ENCODE assay signal across 15 cellular contexts in genomic region chr7:151680810-151681209, GRCh38.
DNase-seq lines count a peak whose midpoint lies in the region; ATAC-seq, FAIRE-seq and TF ChIP-seq lines count a peak whose summit lies in the region.
"Had no signal": no experiment of that assay in that cellular context is flagged by ENCODE, and none has a peak within 500 bp of the region (broad histone marks: within the 10 kb centered on the region; RNA-seq: fewer than 3 reads in every experiment).

No MANE protein-coding gene starts in this region.

- in situ Hi-C loops in GM13976 (cut with MboI; ENCODE audit: low sequenced_read_pairs, unreplicated experiment), result no loop called here

- no peaks in the 10 kb centered on the region for H3K79me2 ChIP-seq in keratinocyte (ENCODE audit: control insufficient read depth, insufficient read depth, low read length)

- H3K27ac Mint-ChIP-seq in T-helper 2 cell treated with Interferon-gamma antibody and Interleukin-4, amounts not matched to agents 5 μg/mL and 100 μg/mL, for 36 hours, result no peak overlapping the region
- H3K27ac Mint-ChIP-seq: activated CD8-positive, alpha-beta T cell treated with anti-CD3 and anti-CD28 coated beads for 36 hours; T-helper 1 cell treated with Interleukin-12 subunit alpha and Interleukin-12 subunit beta and Interleukin-4 antibody, amounts not matched to agents 30 μg/mL and 1 μg/mL, for 36 hours had no signal

- H3K9me3 Mint-ChIP-seq in T-helper 2 cell treated with Interferon-gamma antibody and Interleukin-4, amounts not matched to agents 5 μg/mL and 100 μg/mL, for 36 hours, result no peaks in the 10 kb centered on the region
- H3K9me3 Mint-ChIP-seq: activated CD8-positive, alpha-beta T cell treated with anti-CD3 and anti-CD28 coated beads for 36 hours; CD4-positive, CD25-positive, alpha-beta regulatory T cell; T-helper 1 cell treated with Interleukin-12 subunit alpha and Interleukin-12 subunit beta and Interleukin-4 antibody, amounts not matched to agents 30 μg/mL and 1 μg/mL, for 36 hours had no signal

- DNase-seq in GM13976 (ENCODE audit: low spot score) (peak; percentile 11), cardiac fibroblast (ENCODE audit: low read depth in 2 of 2) (peak; percentile 71 to 85), keratinocyte (ENCODE audit: low read depth, low spot score) (no peak), substantia nigra (lab: John Stamatoyannopoulos, UW) (no peak), NCI-H446 (lab: John Stamatoyannopoulos, UW) (no peak)
- DNase-seq in T-helper 2 cell treated with Interferon-gamma antibody and Interleukin-4, amounts not matched to agents 5 μg/mL and 100 μg/mL, for 36 hours (ENCODE audit: low spot score), result no peak
- DNase-seq: activated CD8-positive, alpha-beta T cell treated with anti-CD3 and anti-CD28 coated beads for 36 hours; activated naive CD4-positive, alpha-beta T cell treated with Interleukin-2 at 50 U/mL for 16 hours; CD4-positive, CD25-positive, alpha-beta regulatory T cell; effector memory CD4-positive, alpha-beta T cell; NCI-H187; small intestine had no signal

- H3K9ac ChIP-seq in keratinocyte (ENCODE audit: control insufficient read depth, extremely low read depth, insufficient read depth, low read length), result no peak overlapping the region

- H3K9me1 ChIP-seq in keratinocyte (ENCODE audit: control insufficient read depth, extremely low read depth, insufficient read depth, low read length), result no peaks in the 10 kb centered on the region

- no peaks in the 10 kb centered on the region for H3K36me3 ChIP-seq in keratinocyte (ENCODE audit: control insufficient read depth in 2 of 2, extremely low read depth in 1 of 2, insufficient read depth in 2 of 2, low read length in 2 of 2)

- H3K4me3 ChIP-seq in cardiac fibroblast (replicated peaks in 1 of 2; ENCODE audit: low read depth in 2 of 2, low read length in 2 of 2) (no peak overlapping the region), keratinocyte (ENCODE audit: control insufficient read depth in 2 of 3, extremely low read depth in 1 of 3, insufficient read depth in 2 of 3, low read depth in 1 of 3, low read length in 3 of 3) (no peak overlapping the region)

- no peak for ATAC-seq in GM19397 (IDR thresholded peaks at IDR 0.05; ENCODE audit: unreplicated experiment)
- no peak for ATAC-seq in HG02885 (IDR thresholded peaks at IDR 0.05; ENCODE audit: poor library complexity, unreplicated experiment)
- ATAC-seq: activated CD8-positive, alpha-beta T cell treated with anti-CD3 and anti-CD28 coated beads for 36 hours had no signal

- H3K4me2 ChIP-seq in keratinocyte (ENCODE audit: control insufficient read depth, extremely low read depth, insufficient read depth, low read depth, low read length), result peak overlapping the region; percentile 77

- TF ChIP-seq CTCF in GM13976 (IDR thresholded peaks at IDR 0.05; ENCODE audit: borderline replicate concordance, control extremely low read depth, extremely low read depth, insufficient read depth, missing control alignments) (no peak), cardiac fibroblast (IDR thresholded peaks at IDR 0.05; ENCODE audit: low read depth, low read length) (no peak), keratinocyte (optimal IDR thresholded peaks at IDR 0.05 in 1 of 3, IDR thresholded peaks at IDR 0.05 in 1 of 3, conservative IDR thresholded peaks at IDR 0.05 in 1 of 3; ENCODE audit: extremely low read depth in 1 of 3, insufficient read depth in 2 of 3, low read length in 3 of 3) (no peak)

- peak overlapping the region; percentile 79 for H2AFZ ChIP-seq in keratinocyte (ENCODE audit: control insufficient read depth, low read length)

- H3K9me3 ChIP-seq in keratinocyte (ENCODE audit: control insufficient read depth, low read depth, low read length), result no peaks in the 10 kb centered on the region

- no peaks in the 10 kb centered on the region for H4K20me1 ChIP-seq in keratinocyte (ENCODE audit: control insufficient read depth, extremely low read depth, insufficient read depth, low read length)

- H3K4me3 Mint-ChIP-seq in T-helper 2 cell treated with Interferon-gamma antibody and Interleukin-4, amounts not matched to agents 5 μg/mL and 100 μg/mL, for 36 hours, result no peak overlapping the region
- H3K4me3 Mint-ChIP-seq: activated CD8-positive, alpha-beta T cell treated with anti-CD3 and anti-CD28 coated beads for 36 hours; CD4-positive, CD25-positive, alpha-beta regulatory T cell; T-helper 1 cell treated with Interleukin-12 subunit alpha and Interleukin-12 subunit beta and Interleukin-4 antibody, amounts not matched to agents 30 μg/mL and 1 μg/mL, for 36 hours had no signal

- H3K27me3 ChIP-seq in keratinocyte (ENCODE audit: control insufficient read depth, extremely low read depth, insufficient read depth, low read length), result no peaks in the 10 kb centered on the region

- H3K4me1 ChIP-seq in keratinocyte (ENCODE audit: control insufficient read depth, extremely low read depth, insufficient read depth, low read length), result peaks cover 21% of the 10 kb centered on the region

- no peaks in the 10 kb centered on the region for H3K36me3 Mint-ChIP-seq in T-helper 2 cell treated with Interferon-gamma antibody and Interleukin-4, amounts not matched to agents 5 μg/mL and 100 μg/mL, for 36 hours (ENCODE audit: low read depth)

- H3K27ac ChIP-seq in keratinocyte (ENCODE audit: control insufficient read depth, insufficient read depth, low read length), result no peak overlapping the region
- peak overlapping the region; percentile 30 for H3K27ac ChIP-seq in substantia nigra (ENCODE audit: low read depth, low read length, poor library complexity, severe bottlenecking)

- peak; percentile 84 for FAIRE-seq in keratinocyte (lab: Jason Lieb, UNC)
- FAIRE-seq: small intestine had no signal

- no peaks in the 10 kb centered on the region for H3K4me1 Mint-ChIP-seq in T-helper 2 cell treated with Interferon-gamma antibody and Interleukin-4, amounts not matched to agents 5 μg/mL and 100 μg/mL, for 36 hours (ENCODE audit: low read depth)

- H3K27me3 Mint-ChIP-seq in T-helper 2 cell treated with Interferon-gamma antibody and Interleukin-4, amounts not matched to agents 5 μg/mL and 100 μg/mL, for 36 hours (ENCODE audit: low read depth), result peaks cover 3% of the 10 kb centered on the region
- H3K27me3 Mint-ChIP-seq: activated CD8-positive, alpha-beta T cell treated with anti-CD3 and anti-CD28 coated beads for 36 hours; CD4-positive, CD25-positive, alpha-beta regulatory T cell had no signal

- dilution Hi-C loops in keratinocyte (cut with MboI; ENCODE audit: extremely low pct_ligation_motif_present, low sequenced_read_pairs), result no loop called here

Comparison
In these comparisons a context has a peak if more than half of its experiments do, and no peak if none do; other contexts are left out.
1. DNase-seq: peak in GM13976 (single experiment) and cardiac fibroblast (2 of 2); none in keratinocyte (single experiment), substantia nigra (0 of 49), NCI-H446 (0 of 2) and T-helper 2 cell treated with Interferon-gamma antibody and Interleukin-4, amounts not matched to agents 5 μg/mL and 100 μg/mL, for 36 hours (single experiment).